13 cellular contexts compared by ENCODE assay signal in genomic region chr19:12749938-12750521, GRCh38. TPM values are rescaled to one million over a fixed set of nuclear protein-coding genes. Genes with fewer than 3 reads are reported as not detected.
DNase-seq lines count a peak whose midpoint lies in the region; ATAC-seq, FAIRE-seq and TF ChIP-seq lines count a peak whose summit lies in the region.
"Had no signal": no experiment of that assay in that cellular context is flagged by ENCODE, and none has a peak within 500 bp of the region (broad histone marks: within the 10 kb centered on the region; RNA-seq: fewer than 3 reads in every experiment).

No MANE protein-coding gene starts in this region.

- in situ Hi-C loops in GM23248 (cut with MboI) = no loop called here

- H3K4me1 ChIP-seq in A549 = peaks cover 5% of the 10 kb centered on the region; the same call in 1 of the 3 replicates
- 0 out of 2 replicates have a peak, but pooled peaks cover 4% of the 10 kb centered on the region for H3K4me1 ChIP-seq in GM23248 (ENCODE audit: insufficient read depth)
- H3K4me1 ChIP-seq in SJCRH30 = peaks cover 32% of the 10 kb centered on the region
- H3K4me1 ChIP-seq in uterus = no peaks in the 10 kb centered on the region
- H3K4me1 ChIP-seq: pancreas had no signal

- H4K20me1 ChIP-seq in GM23248 (ENCODE audit: insufficient read depth) = no peaks in the 10 kb centered on the region

- no peaks in the 10 kb centered on the region for H3K79me2 ChIP-seq in GM23248 (ENCODE audit: insufficient read depth)

- H3K9me3 ChIP-seq in A549 (no peaks in the 10 kb centered on the region), GM23248 (ENCODE audit: low read depth) (no peaks in the 10 kb centered on the region), SJCRH30 (replicated peaks) (no peaks in the 10 kb centered on the region), uterus (peaks cover 0 to 12% of the 10 kb centered on the region in 2 donors)
- H3K9me3 ChIP-seq: pancreas had no signal

- TF ChIP-seq EP300 in A549 (IDR thresholded peaks at IDR 0.05) = no peak

- peaks cover 4% of the 10 kb centered on the region; the same call in 1 of the 2 replicates for H3K36me3 ChIP-seq in GM23248 (ENCODE audit: low read depth)
- peaks cover 15% of the 10 kb centered on the region for H3K36me3 ChIP-seq in SJCRH30
- H3K36me3 ChIP-seq in uterus = no peaks in the 10 kb centered on the region

- H3K9me2 ChIP-seq in GM23248 (ENCODE audit: insufficient read depth) = no peaks in the 10 kb centered on the region

- H3K4me3 ChIP-seq in A549 (no peak overlapping the region), GM23248 (no peak overlapping the region), SJCRH30 (peak overlapping the region; percentile 8; the same call in 1 of the 2 replicates), fibroblast of pulmonary artery (replicated peaks; ENCODE audit: low read depth, low read length) (no peak overlapping the region), uterus (no peak overlapping the region)
- H3K4me3 ChIP-seq: pancreas had no signal

- intact Hi-C loops in uterus (cut with DNase I; ENCODE audit: low total_unique reads) = no loop called here

- ATAC-seq in A549 = peak; percentile 30; a peak in 2 of 6 replicates
- ATAC-seq: pancreas had no signal

- WGBS in A549 (ENCODE audit: missing lambda C conversion rate) = 64% methylated on average over 11 of the region's 24 CpGs
- 39 to 44% methylated on average over 24 of the region's 24 CpGs for WGBS in GM23248 (ENCODE audit: low coverage in 1 of 2, low lambda C conversion rate in 2 of 2, missing lambda C conversion rate in 2 of 2), 2 experiments

- no peak for TF ChIP-seq RAD21 in A549 (conservative IDR thresholded peaks at IDR 0.05 in 1 of 2, IDR thresholded peaks at IDR 0.05 in 1 of 2)

- H3F3A ChIP-seq in GM23248 (ENCODE audit: insufficient read depth) = no peaks in the 10 kb centered on the region

- no peak for FAIRE-seq in A549 (lab: Jason Lieb, UNC)
- FAIRE-seq: pancreas had no signal

- no peak overlapping the region for H2AFZ ChIP-seq in GM23248

- CTCF ChIA-PET in A549 (lab: Yijun Ruan, JAX) = interaction anchor here (0.5 to 38.2 kb wide), 4 partner anchors 19 to 166 kb away, joined by 3 to 725 read pairs (median 6); partner anchors contain the start of gene HOOK2

- no peak overlapping the region for H3K9ac ChIP-seq in GM23248

- POLR2A ChIA-PET in A549 (lab: Yijun Ruan, JAX) = no interaction called here

- H3K27me3 ChIP-seq in GM23248 (replicated peaks; ENCODE audit: insufficient read depth) (0 out of 2 replicates have a peak, but pooled peaks cover 5% of the 10 kb centered on the region), SJCRH30 (peaks cover 20% of the 10 kb centered on the region), uterus (no peaks in the 10 kb centered on the region)
- H3K27me3 ChIP-seq: pancreas had no signal

- peak overlapping the region in 1 of 2 experiments; percentile 47; a peak in 1 of 6 replicates for H3K27ac ChIP-seq in A549
- H3K27ac ChIP-seq in GM23248 = no peak overlapping the region
- no peak overlapping the region for H3K27ac ChIP-seq in SJCRH30
- no peak overlapping the region for H3K27ac ChIP-seq in uterus
- H3K27ac ChIP-seq: pancreas had no signal

- no peak for TF ChIP-seq CTCF in A549 (IDR thresholded peaks at IDR 0.05)
- TF ChIP-seq CTCF in fibroblast of pulmonary artery (IDR thresholded peaks at IDR 0.05; ENCODE audit: low read length, missing control alignments) = no peak
- TF ChIP-seq CTCF in uterus (IDR thresholded peaks at IDR 0.05) = no peak

- TF ChIP-seq POLR2A in A549 (IDR thresholded peaks at IDR 0.05; ENCODE audit: low read length) = no peak
- TF ChIP-seq POLR2A in uterus (IDR thresholded peaks at IDR 0.05) = no peak

- DNase-seq in A549 (ENCODE audit: low read depth in 1 of 2, low spot score in 1 of 2) (no peak), GM23248 (peak; percentile 33), SJCRH30 (peak; percentile 71 to 72), fibroblast of pulmonary artery (ENCODE audit: low read depth) (peak; percentile 23), T-helper 1 cell (no peak), uterus (no peak)
- no peak for DNase-seq in effector CD4-positive, alpha-beta T cell
- no peak for DNase-seq in activated CD4-positive, alpha-beta T cell treated with anti-CD3 and anti-CD28 coated beads, Interleukin-2, amount 50 U/mL, for 1 hour
- DNase-seq: activated effector memory CD4-positive, alpha-beta T cell treated with Interleukin-2 at 50 U/mL for 16 hours; CD8-positive, alpha-beta memory T cell; NCI-H524; pancreas had no signal

- H3K4me2 ChIP-seq in A549 = no peak overlapping the region; the same call in 2 of the 3 replicates
- H3K4me2 ChIP-seq in GM23248 (ENCODE audit: unreplicated experiment) = no peak overlapping the region

TF ChIP-seq in A549, 52 proteins besides CTCF, POLR2A, EP300 and RAD21 (continues in another document):
- no peak for TF ChIP-seq BCL3 (IDR thresholded peaks at IDR 0.05)
- no peak for TF ChIP-seq TP53 (CRISPR knock-in tag; IDR thresholded peaks at IDR 0.05)

RNA-seq across cellular contexts. Expression of gene BEST2, which starts 1.6 kb away (rescaled TPM):
- polyA plus RNA-seq in A549 (2011; rRNA removed) = not detected in 2 replicates
- polyA plus RNA-seq in A549 (2012; cell fraction: cytosol; rRNA removed) = 0.03 and 0.04 TPM in 2 replicates
- 0.11 TPM in 1 of 2 replicates, not detected in the other for polyA plus RNA-seq in A549 (2012; cell fraction: nucleus; rRNA removed)
- not detected in 3 replicates for polyA plus RNA-seq in A549 (2017; fragmentation: RNase III; extraction: RNeasy Plus Mini Kit Qiagen cat#74134 plus additional on column Dnase treatment)
- not detected in 2 replicates for polyA minus RNA-seq in A549 (2011; rRNA and poly(A)+ RNA removed)
- total RNA-seq in GM23248 (2014; rRNA removed; shearing (Covaris generic)) = not detected in 2 replicates
- polyA plus RNA-seq in GM23248 (2016; fragmentation: Nextera tagmentation; extraction: Ambion mirVana) = not detected in 2 replicates
- total RNA-seq in SJCRH30 (2014; rRNA removed; shearing (Covaris generic)) = 0.04 and 0.10 TPM in 2 replicates
- under 1 TPM in 2 of 4 donors, not detected in 2; 0.14 to 0.29 TPM for total RNA-seq in uterus
- total RNA-seq: CD8-positive, alpha-beta memory T cell; pancreas; ureter had no signal
- polyA plus RNA-seq: CD8-positive, alpha-beta memory T cell; pancreas had no signal

RNA-seq across cellular contexts. Expression of gene GET3, which starts 12.7 kb away (rescaled TPM):
- polyA plus RNA-seq in A549 (2011; rRNA removed) (84.9 and 87.0 TPM in 2 replicates), A549 (2017; fragmentation: RNase III; extraction: RNeasy Plus Mini Kit Qiagen cat#74134 plus additional on column Dnase treatment) (82.7 to 96.7 TPM (median 91.7 TPM) in 3 replicates), GM23248 (2016; fragmentation: Nextera tagmentation; extraction: Ambion mirVana) (106 and 111 TPM in 2 replicates)
- 190 and 195 TPM in 2 replicates for polyA plus RNA-seq in A549 (2012; cell fraction: cytosol; rRNA removed)
- polyA plus RNA-seq in A549 (2012; cell fraction: nucleus; rRNA removed) = 155 and 164 TPM in 2 replicates
- 63.6 and 71.6 TPM in 2 replicates for polyA minus RNA-seq in A549 (2011; rRNA and poly(A)+ RNA removed)
- 81.3 and 110 TPM in 2 replicates for total RNA-seq in GM23248 (2014; rRNA removed; shearing (Covaris generic))
- 79.5 and 87.1 TPM in 2 replicates for total RNA-seq in SJCRH30 (2014; rRNA removed; shearing (Covaris generic))
- 10 to 100 TPM; 15.4 to 57.4 (median 36.4) TPM for total RNA-seq in uterus

RNA-seq across cellular contexts. Expression of gene TRIR, which starts 15.5 kb away (rescaled TPM):
- 105 and 137 TPM in 2 replicates for polyA plus RNA-seq in A549 (2011; rRNA removed)
- polyA plus RNA-seq in A549 (2012; cell fraction: cytosol; rRNA removed) = 255 and 297 TPM in 2 replicates
- 128 and 182 TPM in 2 replicates for polyA plus RNA-seq in A549 (2012; cell fraction: nucleus; rRNA removed)
- polyA plus RNA-seq in A549 (2017; fragmentation: RNase III; extraction: RNeasy Plus Mini Kit Qiagen cat#74134 plus additional on column Dnase treatment) = 144 to 154 TPM (median 152 TPM) in 3 replicates
- polyA minus RNA-seq in A549 (2011; rRNA and poly(A)+ RNA removed) = 25.4 and 34.7 TPM in 2 replicates
- total RNA-seq in GM23248 (2014; rRNA removed; shearing (Covaris generic)) = 202 and 210 TPM in 2 replicates
- polyA plus RNA-seq in GM23248 (2016; fragmentation: Nextera tagmentation; extraction: Ambion mirVana) = 162 and 170 TPM in 2 replicates
- total RNA-seq in SJCRH30 (2014; rRNA removed; shearing (Covaris generic)) = 431 and 462 TPM in 2 replicates
- 100 to 1,000 TPM in 3 of 4 donors, 10 to 100 TPM in 1; 88.8 to 490 (median 244) TPM for total RNA-seq in uterus

RNA-seq across cellular contexts. Expression of gene HOOK2, which starts 25.3 kb away (rescaled TPM):
- polyA plus RNA-seq in A549 (2011; rRNA removed) (8.3 and 10.1 TPM in 2 replicates), A549 (2017; fragmentation: RNase III; extraction: RNeasy Plus Mini Kit Qiagen cat#74134 plus additional on column Dnase treatment) (18.5 to 24.6 TPM (median 21.5 TPM) in 3 replicates), GM23248 (2016; fragmentation: Nextera tagmentation; extraction: Ambion mirVana) (11.8 and 12.4 TPM in 2 replicates)
- 13.8 TPM in 2 replicates for polyA plus RNA-seq in A549 (2012; cell fraction: cytosol; rRNA removed)
- 40.4 and 46.5 TPM in 2 replicates for polyA plus RNA-seq in A549 (2012; cell fraction: nucleus; rRNA removed)
- polyA minus RNA-seq in A549 (2011; rRNA and poly(A)+ RNA removed) = 5.5 and 9.8 TPM in 2 replicates
- total RNA-seq in GM23248 (2014; rRNA removed; shearing (Covaris generic)) = 17.1 TPM in 2 replicates
- total RNA-seq in SJCRH30 (2014; rRNA removed; shearing (Covaris generic)) = 14.1 and 19.0 TPM in 2 replicates
- 10 to 100 TPM in 2 of 4 donors, 1 to 10 TPM in 1, under 1 TPM in 1; 0.59 to 37.5 (median 14.0) TPM for total RNA-seq in uterus

RNA-seq across cellular contexts. Expression of gene TNPO2, which starts 26.3 kb away (rescaled TPM):
- polyA plus RNA-seq in A549 (2011; rRNA removed) (33.7 and 38.0 TPM in 2 replicates), A549 (2017; fragmentation: RNase III; extraction: RNeasy Plus Mini Kit Qiagen cat#74134 plus additional on column Dnase treatment) (39.8 to 42.5 TPM (median 41.0 TPM) in 3 replicates), GM23248 (2016; fragmentation: Nextera tagmentation; extraction: Ambion mirVana) (13.2 and 13.3 TPM in 2 replicates)
- 51.8 and 59.4 TPM in 2 replicates for polyA plus RNA-seq in A549 (2012; cell fraction: cytosol; rRNA removed)
- polyA plus RNA-seq in A549 (2012; cell fraction: nucleus; rRNA removed) = 257 and 323 TPM in 2 replicates
- 153 and 163 TPM in 2 replicates for polyA minus RNA-seq in A549 (2011; rRNA and poly(A)+ RNA removed)
- 30.9 and 34.3 TPM in 2 replicates for total RNA-seq in GM23248 (2014; rRNA removed; shearing (Covaris generic))
- 72.4 and 80.9 TPM in 2 replicates for total RNA-seq in SJCRH30 (2014; rRNA removed; shearing (Covaris generic))
- 10 to 100 TPM; 29.7 to 92.9 (median 71.2) TPM for total RNA-seq in uterus

Comparison
In these comparisons a context has a peak if more than half of its experiments do, and no peak if none do; other contexts are left out.
1. DNase-seq: peak in GM23248 (single experiment), SJCRH30 (2 of 2) and fibroblast of pulmonary artery (single experiment); none in A549 (0 of 2), T-helper 1 cell (0 of 5), effector CD4-positive, alpha-beta T cell (single experiment), uterus (0 of 2) and activated CD4-positive, alpha-beta T cell treated with anti-CD3 and anti-CD28 coated beads, Interleukin-2, amount 50 U/mL, for 1 hour (single experiment).